Comparison of ENCODE assay signal across 19 cellular contexts in genomic region chr10:33803248-33803647, GRCh38.
DNase-seq lines count a peak whose midpoint lies in the region; ATAC-seq and TF ChIP-seq lines count a peak whose summit lies in the region.
"Had no signal": no experiment of that assay in that cellular context is flagged by ENCODE, and none has a peak within 500 bp of the region (broad histone marks: within the 10 kb centered on the region; RNA-seq: fewer than 3 reads in every experiment).

No MANE protein-coding gene starts in this region.

- ATAC-seq in PC-3 (no peak), HG03457 (IDR thresholded peaks at IDR 0.05; ENCODE audit: unreplicated experiment) (no peak)
- ATAC-seq: activated CD8-positive, alpha-beta T cell treated with anti-CD3 and anti-CD28 coated beads for 36 hours; esophagus mucosa; left ventricle myocardium superior; T-cell had no signal

- H3K27ac ChIP-seq in PC-3 (ENCODE audit: low read length): no peak overlapping the region
- H3K27ac ChIP-seq in osteoblast (ENCODE audit: low read depth, low read length): no peak overlapping the region
- H3K27ac ChIP-seq: adrenal gland, colonic mucosa, spleen, WERI-Rb-1 had no signal

- H3K4me3 ChIP-seq in PC-3 (ENCODE audit: low read length) (no peak overlapping the region), epithelial cell of proximal tubule (ENCODE audit: low read depth, low read length) (no peak overlapping the region), osteoblast (ENCODE audit: insufficient read depth, low read length) (no peak overlapping the region), HAP-1 (no peak overlapping the region)
- H3K4me3 ChIP-seq: adrenal gland, colonic mucosa, spleen had no signal

- no peak overlapping the region for H3K9ac ChIP-seq in PC-3 (ENCODE audit: low read length)

- TF ChIP-seq CTCF in PC-3 (conservative IDR thresholded peaks at IDR 0.05; ENCODE audit: low read depth, low read length) (no peak), epithelial cell of proximal tubule (conservative IDR thresholded peaks at IDR 0.05; ENCODE audit: low read depth, low read length) (no peak), osteoblast (IDR thresholded peaks at IDR 0.05; ENCODE audit: extremely low read depth, low read depth, low read length) (no peak)

- H4K20me1 ChIP-seq in PC-3 (ENCODE audit: low read length) (no peaks in the 10 kb centered on the region), osteoblast (ENCODE audit: insufficient read depth, low read length) (no peaks in the 10 kb centered on the region)

- in situ Hi-C loops in HAP-1 (cut with MboI; ENCODE audit: low sequenced_read_pairs): no loop called here

- H3K79me2 ChIP-seq in PC-3 (ENCODE audit: low read length): no peaks in the 10 kb centered on the region
- H3K79me2 ChIP-seq in osteoblast (ENCODE audit: insufficient read depth, low read length): no peaks in the 10 kb centered on the region

- POLR2A ChIA-PET in PC-3 (lab: Charles Lee; ENCODE audit: unreplicated experiment): no interaction called here

- H2AFZ ChIP-seq in PC-3 (ENCODE audit: low read length) (no peak overlapping the region), osteoblast (ENCODE audit: low read length) (no peak overlapping the region)

- H3K4me2 ChIP-seq in PC-3 (ENCODE audit: low read length): no peak overlapping the region
- no peak overlapping the region for H3K4me2 ChIP-seq in osteoblast (ENCODE audit: insufficient read depth, low read length)

- no peaks in the 10 kb centered on the region for H3K9me3 ChIP-seq in PC-3 (ENCODE audit: low read length)
- no peaks in the 10 kb centered on the region for H3K9me3 ChIP-seq in osteoblast (ENCODE audit: low read depth, low read length)
- no peaks in the 10 kb centered on the region for H3K9me3 ChIP-seq in HAP-1
- H3K9me3 ChIP-seq: adrenal gland, colonic mucosa, spleen had no signal

- CTCF ChIA-PET in PC-3 (lab: Charles Lee): no interaction called here

- BruUV-seq in PC-3 (replicated peaks; lab: Mats Ljungman, UMichigan): no TSS peak

- peaks cover 13% of the 10 kb centered on the region for H3F3A ChIP-seq in PC-3 (ENCODE audit: low read length, unreplicated experiment)

- no peaks in the 10 kb centered on the region for H3K27me3 ChIP-seq in PC-3 (ENCODE audit: low read length)
- no peaks in the 10 kb centered on the region for H3K27me3 ChIP-seq in osteoblast (ENCODE audit: insufficient read depth, low read length)
- H3K27me3 ChIP-seq in HAP-1 (ENCODE audit: low read depth): no peaks in the 10 kb centered on the region
- H3K27me3 ChIP-seq: adrenal gland, colonic mucosa, spleen had no signal

- H3K36me3 ChIP-seq in PC-3 (ENCODE audit: low read depth, low read length): no peaks in the 10 kb centered on the region
- H3K36me3 ChIP-seq in osteoblast (ENCODE audit: insufficient read depth, low read length): no peaks in the 10 kb centered on the region
- H3K36me3 ChIP-seq in HAP-1 (replicated peaks): no peaks in the 10 kb centered on the region
- H3K36me3 ChIP-seq: adrenal gland, colonic mucosa, spleen, WERI-Rb-1 had no signal

- H3K4me1 ChIP-seq in PC-3 (ENCODE audit: insufficient read depth, low read length): peaks cover 55% of the 10 kb centered on the region
- peaks cover 14% of the 10 kb centered on the region for H3K4me1 ChIP-seq in osteoblast (ENCODE audit: insufficient read depth, low read length)
- peaks cover 10% of the 10 kb centered on the region for H3K4me1 ChIP-seq in HAP-1
- H3K4me1 ChIP-seq: adrenal gland, colonic mucosa had no signal

- H3K9me2 ChIP-seq in PC-3 (replicated peaks; ENCODE audit: low read length): no peaks in the 10 kb centered on the region

- intact Hi-C loops in PC-3 (cut with micrococcal nuclease): loop anchor here (5.0 kb wide), 3 partner anchors 319 to 434 kb away; no protein-coding TSS in a partner anchor

- DNase-seq in ELR (ENCODE audit: low read depth) (peak; percentile 14), PC-3 (peak; percentile 66), epithelial cell of proximal tubule (ENCODE audit: low read depth) (peak; percentile 67), osteoblast (ENCODE audit: insufficient read length, low spot score, missing footprints) (peak; percentile 17), hippocampal formation (lab: John Stamatoyannopoulos, UW) (no peak), HAP-1 (ENCODE audit: low spot score in 2 of 2) (no peak), GM19238 (ENCODE audit: insufficient read length, low spot score) (no peak)
- DNase-seq: activated CD8-positive, alpha-beta T cell treated with anti-CD3 and anti-CD28 coated beads for 36 hours; adrenal gland; colonic mucosa; GOT3; left ventricle myocardium superior; NCI-H82; posterior cingulate gyrus; spleen; T-cell; WERI-Rb-1 had no signal

Comparison
In these comparisons a context has a peak if more than half of its experiments do, and no peak if none do; other contexts are left out.
1. DNase-seq: peak in ELR (single experiment), PC-3 (single experiment), epithelial cell of proximal tubule (single experiment) and osteoblast (single experiment); none in hippocampal formation (0 of 2), HAP-1 (0 of 2) and GM19238 (single experiment).